ENCODE assay signal across 11 cellular contexts in genomic region chr2:172252154-172252553, GRCh38.
DNase-seq lines count a peak whose midpoint lies in the region; ATAC-seq and TF ChIP-seq lines count a peak whose summit lies in the region.
"Had no signal": no experiment of that assay in that cellular context is flagged by ENCODE, and none has a peak within 500 bp of the region (broad histone marks: within the 10 kb centered on the region; RNA-seq: fewer than 3 reads in every experiment).

No MANE protein-coding gene starts in this region.

- H3K4me1 Mint-ChIP-seq in activated CD8-positive, alpha-beta memory T cell treated with anti-CD3 and anti-CD28 coated beads, Interleukin-2, amount 10 ng/mL, durations not matched to agents 7 days and 5 days, result peaks cover 45% of the 10 kb centered on the region
- no peaks in the 10 kb centered on the region for H3K4me1 Mint-ChIP-seq in glutamatergic neuron (ENCODE audit: low read depth, unreplicated experiment)

- no peak overlapping the region for H3K4me3 Mint-ChIP-seq in activated CD8-positive, alpha-beta memory T cell treated with anti-CD3 and anti-CD28 coated beads, Interleukin-2, amount 10 ng/mL, durations not matched to agents 7 days and 5 days
- no peak overlapping the region for H3K4me3 Mint-ChIP-seq in glutamatergic neuron (ENCODE audit: unreplicated experiment)
- H3K4me3 Mint-ChIP-seq: activated naive CD8-positive, alpha-beta T cell had no signal

- H3K27ac Mint-ChIP-seq in activated CD8-positive, alpha-beta memory T cell treated with anti-CD3 and anti-CD28 coated beads, Interleukin-2, amount 10 ng/mL, durations not matched to agents 7 days and 5 days, result peak overlapping the region; percentile 13
- H3K27ac Mint-ChIP-seq in glutamatergic neuron (ENCODE audit: unreplicated experiment), result no peak overlapping the region

- H3K9me3 ChIP-seq in lung (ENCODE audit: control insufficient read depth in 2 of 2, insufficient read depth in 1 of 2, low read length in 1 of 2), result no peaks in the 10 kb centered on the region
- H3K9me3 ChIP-seq in upper lobe of left lung, result no peaks in the 10 kb centered on the region
- H3K9me3 ChIP-seq: Peyer's patch had no signal

- TF ChIP-seq EP300 in upper lobe of left lung (IDR thresholded peaks at IDR 0.05), result no peak

- H3K27ac ChIP-seq in epithelial cell of prostate (peak overlapping the region; percentile 99), lung (ENCODE audit: low read depth in 1 of 2, low read length in 1 of 2) (peak overlapping the region; percentile 51 to 82), upper lobe of left lung (peak overlapping the region; percentile 40 to 75 (median 57))

- H3K36me3 Mint-ChIP-seq in activated CD8-positive, alpha-beta memory T cell treated with anti-CD3 and anti-CD28 coated beads, Interleukin-2, amount 10 ng/mL, durations not matched to agents 7 days and 5 days, result no peaks in the 10 kb centered on the region
- no peaks in the 10 kb centered on the region for H3K36me3 Mint-ChIP-seq in glutamatergic neuron (ENCODE audit: unreplicated experiment)
- H3K36me3 Mint-ChIP-seq: activated naive CD8-positive, alpha-beta T cell had no signal

- in situ Hi-C loops in G401 (cut with HindIII; ENCODE audit: low sequenced_read_pairs), result no loop called here

- peak in 1 of 4 donors; percentile 14 for TF ChIP-seq POLR2A in upper lobe of left lung (IDR thresholded peaks at IDR 0.05)

- H3K9me3 Mint-ChIP-seq in activated CD8-positive, alpha-beta memory T cell treated with anti-CD3 and anti-CD28 coated beads, Interleukin-2, amount 10 ng/mL, durations not matched to agents 7 days and 5 days (ENCODE audit: low read depth), result no peaks in the 10 kb centered on the region
- no peaks in the 10 kb centered on the region for H3K9me3 Mint-ChIP-seq in glutamatergic neuron (ENCODE audit: unreplicated experiment)

- ATAC-seq in activated CD8-positive, alpha-beta memory T cell treated with anti-CD3 and anti-CD28 coated beads, Interleukin-2, amount 10 ng/mL, durations not matched to agents 7 days and 5 days, result no peak
- ATAC-seq in lung (ENCODE audit: insufficient read depth, low FRiP score) (no peak), upper lobe of left lung (ENCODE audit: low FRiP score in 2 of 2) (peak; percentile 40 to 65), HG03442 (IDR thresholded peaks at IDR 0.05; ENCODE audit: unreplicated experiment) (no peak)

- DNase-seq in activated CD8-positive, alpha-beta memory T cell treated with anti-CD3 and anti-CD28 coated beads, Interleukin-2, amount 10 ng/mL, durations not matched to agents 7 days and 5 days, result no peak
- DNase-seq in activated CD8-positive, alpha-beta memory T cell treated with anti-CD3 and anti-CD28 coated beads, Interleukin-2, amount 50 U/mL, for 48 hours, result no peak
- DNase-seq in epithelial cell of prostate (ENCODE audit: low read depth, low spot score), result no peak
- DNase-seq in lung (ENCODE audit: low spot score), result no peak
- peak; percentile 39 to 52 for DNase-seq in upper lobe of left lung
- no peak for DNase-seq in G401 (ENCODE audit: low spot score)
- no peak for DNase-seq in glutamatergic neuron
- DNase-seq: NCI-H345, Peyer's patch had no signal

- WGBS in lung, 2 donors, result 75 to 79% methylated on average over 12 of the region's 12 CpGs
- WGBS in upper lobe of left lung, 2 donors, result 63 to 80% methylated on average over 11 to 12 of the region's 12 CpGs

- H3K27me3 Mint-ChIP-seq in activated CD8-positive, alpha-beta memory T cell treated with anti-CD3 and anti-CD28 coated beads, Interleukin-2, amount 10 ng/mL, durations not matched to agents 7 days and 5 days, result peaks cover 13% of the 10 kb centered on the region
- peaks cover 5% of the 10 kb centered on the region for H3K27me3 Mint-ChIP-seq in glutamatergic neuron (ENCODE audit: unreplicated experiment)
- H3K27me3 Mint-ChIP-seq: activated naive CD8-positive, alpha-beta T cell had no signal

- H3K27me3 ChIP-seq in lung (ENCODE audit: control insufficient read depth, insufficient read depth) (no peaks in the 10 kb centered on the region), upper lobe of left lung (no peaks in the 10 kb centered on the region)
- H3K27me3 ChIP-seq: Peyer's patch had no signal

- TF ChIP-seq CTCF in lung (IDR thresholded peaks at IDR 0.05; ENCODE audit: control extremely low read depth, extremely low read depth) (no peak), upper lobe of left lung (IDR thresholded peaks at IDR 0.05) (no peak), glutamatergic neuron (IDR thresholded peaks at IDR 0.05; ENCODE audit: partially characterized antibody, unreplicated experiment) (no peak)

- H3K4me3 ChIP-seq in lung (no peak overlapping the region), upper lobe of left lung (no peak overlapping the region)
- H3K4me3 ChIP-seq: Peyer's patch had no signal

- H3K4me1 ChIP-seq in lung (ENCODE audit: control insufficient read depth in 2 of 2, insufficient read depth in 2 of 2, low read length in 2 of 2) (peaks cover 0 to 4% of the 10 kb centered on the region in 2 donors), upper lobe of left lung (peaks cover 0 to 23% (median 15%) of the 10 kb centered on the region in 4 donors)
- H3K4me1 ChIP-seq: Peyer's patch had no signal

- CTCF ChIA-PET in activated CD8-positive, alpha-beta memory T cell treated with anti-CD3 and anti-CD28 coated beads, Interleukin-2, amount 10 ng/mL, durations not matched to agents 7 days and 5 days (lab: Charles Lee), result interaction anchor here (0.9 to 2.2 kb wide), 2 partner anchors 210 to 214 kb away, joined by 4 read pairs; no protein-coding TSS in a partner anchor

- no peaks in the 10 kb centered on the region for H3K36me3 ChIP-seq in lung (ENCODE audit: control insufficient read depth in 2 of 2, insufficient read depth in 2 of 2, low read length in 2 of 2)
- H3K36me3 ChIP-seq in upper lobe of left lung, result no peaks in the 10 kb centered on the region
- H3K36me3 ChIP-seq: Peyer's patch had no signal

Comparison
In these comparisons a context has a peak if more than half of its experiments do, and no peak if none do; other contexts are left out.
1. ATAC-seq: peak in upper lobe of left lung (2 of 2); none in activated CD8-positive, alpha-beta memory T cell treated with anti-CD3 and anti-CD28 coated beads, Interleukin-2, amount 10 ng/mL, durations not matched to agents 7 days and 5 days (single experiment), lung (single experiment) and HG03442 (single experiment).
2. DNase-seq: peak in upper lobe of left lung (2 of 2); none in activated CD8-positive, alpha-beta memory T cell treated with anti-CD3 and anti-CD28 coated beads, Interleukin-2, amount 10 ng/mL, durations not matched to agents 7 days and 5 days (single experiment), activated CD8-positive, alpha-beta memory T cell treated with anti-CD3 and anti-CD28 coated beads, Interleukin-2, amount 50 U/mL, for 48 hours (single experiment), epithelial cell of prostate (single experiment), lung (single experiment), G401 (single experiment) and glutamatergic neuron (single experiment).
3. Peak in every context shown above with its lines, with median percentiles within 50 percentile points of each other: H3K27ac ChIP-seq.